In genomic region chr11:95459268-95460040, GRCh38 we compare ENCODE assay signal across 11 cellular contexts.
DNase-seq lines count a peak whose midpoint lies in the region; ATAC-seq and TF ChIP-seq lines count a peak whose summit lies in the region.
"Had no signal": no experiment of that assay in that cellular context is flagged by ENCODE, and none has a peak within 500 bp of the region (broad histone marks: within the 10 kb centered on the region; RNA-seq: fewer than 3 reads in every experiment).

No MANE protein-coding gene starts in this region.

- in situ Hi-C loops in GM13977 (cut with MboI; ENCODE audit: low pct_unique_long_range_greater_than_20kb, low sequenced_read_pairs, unreplicated experiment), result no loop called here

- TF ChIP-seq CTCF in AG10803 (conservative IDR thresholded peaks at IDR 0.05; ENCODE audit: low read length) (no peak), epithelial cell of proximal tubule (conservative IDR thresholded peaks at IDR 0.05; ENCODE audit: low read depth, low read length) (no peak), nephron (IDR thresholded peaks at IDR 0.05; ENCODE audit: unreplicated experiment in 3 of 3) (no peak), GM13977 (IDR thresholded peaks at IDR 0.05; ENCODE audit: extremely low read depth, insufficient read depth, missing control alignments) (no peak)

- H3K4me1 Mint-ChIP-seq in nephron, result peaks cover 47% of the 10 kb centered on the region

- H3K27me3 Mint-ChIP-seq in nephron (ENCODE audit: low read depth), result no peaks in the 10 kb centered on the region

- no peak overlapping the region for H3K4me3 Mint-ChIP-seq in nephron
- H3K4me3 Mint-ChIP-seq: type B pancreatic cell had no signal

- peak overlapping the region; percentile 71 to 98 (median 97) for H3K27ac Mint-ChIP-seq in nephron
- H3K27ac Mint-ChIP-seq: type B pancreatic cell had no signal

- no peak overlapping the region for H3K4me3 ChIP-seq in AG10803 (ENCODE audit: low read length)
- H3K4me3 ChIP-seq in epithelial cell of proximal tubule (ENCODE audit: low read depth, low read length), result no peak overlapping the region

- peaks cover 2% of the 10 kb centered on the region for H3K9me3 Mint-ChIP-seq in nephron

- H3K36me3 Mint-ChIP-seq in nephron (ENCODE audit: low read depth), result no peaks in the 10 kb centered on the region

- ATAC-seq in GM19395 (IDR thresholded peaks at IDR 0.05; ENCODE audit: unreplicated experiment), result no peak

- DNase-seq in AG10803 (ENCODE audit: low read depth) (peak; percentile 52), NCI-H345 treated with DMSO at 0.1 percent for 48 hours (lab: John Stamatoyannopoulos, UW; ENCODE audit: unreplicated experiment) (peak; percentile 46), epithelial cell of proximal tubule (ENCODE audit: low read depth) (peak; percentile 44), SW480 (ENCODE audit: low spot score) (no peak), putamen (ENCODE audit: low spot score) (no peak), GM13977 (ENCODE audit: low spot score) (no peak)
- DNase-seq: KG1, NCI-H2107 had no signal

Comparison
In these comparisons a context has a peak if more than half of its experiments do, and no peak if none do; other contexts are left out.
1. DNase-seq: peak in AG10803 (single experiment), NCI-H345 treated with DMSO at 0.1 percent for 48 hours (single experiment) and epithelial cell of proximal tubule (single experiment); none in SW480 (single experiment), putamen (single experiment) and GM13977 (single experiment).